Comparison of ENCODE assay signal across 8 cellular contexts in the genomic region with DNA sequence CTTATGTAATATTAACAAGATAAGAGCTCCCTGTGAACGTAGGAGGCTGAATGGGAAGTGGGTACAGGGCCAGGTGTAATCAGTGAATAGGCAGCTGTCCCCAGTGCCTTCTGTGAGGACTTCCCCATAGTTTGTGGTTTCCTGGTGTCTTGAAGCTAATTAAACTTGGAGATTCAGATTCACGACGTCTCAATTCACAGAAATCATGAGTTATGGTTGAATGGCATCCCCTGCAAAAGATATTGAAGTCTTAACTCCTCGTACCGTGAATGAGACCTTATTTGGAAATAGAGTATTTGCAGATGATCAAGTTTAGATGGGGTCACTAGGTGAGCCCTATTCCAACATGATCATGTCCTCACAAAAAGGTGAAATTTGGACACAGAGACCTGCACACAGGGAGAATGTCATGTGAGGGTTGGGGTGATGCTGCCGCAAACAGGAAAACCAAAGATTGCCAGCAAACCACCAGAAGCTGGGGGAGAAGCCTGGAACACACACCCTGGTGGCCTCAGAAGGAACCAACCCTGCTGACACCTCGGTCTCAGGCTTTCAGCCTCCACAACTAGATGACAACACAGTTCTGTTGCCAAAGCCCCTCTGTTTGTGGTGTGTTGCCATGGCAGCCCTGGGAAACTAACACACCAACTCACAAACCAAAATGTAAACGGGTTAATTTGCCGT. TPM values are rescaled to one million over a fixed set of nuclear protein-coding genes. Genes with fewer than 3 reads are reported as not detected.
A peak's percentile ranks its signal among the peaks of the same experiment; 100 is the strongest.
DNase-seq lines count a peak whose midpoint lies in the region; ATAC-seq and TF ChIP-seq lines count a peak whose summit lies in the region.

No MANE protein-coding gene starts in this region.

- CTCF ChIA-PET in PC-3 (lab: Charles Lee): interaction anchor here (0.5 kb wide), 1 partner anchor 348 kb away, joined by 3 read pairs; no protein-coding TSS in a partner anchor

- no peak for ATAC-seq in PC-3
- peak; percentile 78 to 89 (median 86) for ATAC-seq in natural killer cell

- no peaks in the 10 kb centered on the region for H3K36me3 Mint-ChIP-seq in natural killer cell

- H4K20me1 ChIP-seq in GM23248 (ENCODE audit: insufficient read depth) (no peaks in the 10 kb centered on the region), PC-3 (ENCODE audit: low read length) (no peaks in the 10 kb centered on the region)

- in situ Hi-C loops in GM23248 (cut with MboI): loop anchor here (25.0 kb wide), 1 partner anchor 196 kb away; no protein-coding TSS in a partner anchor

- H3K27ac Mint-ChIP-seq in natural killer cell: peak overlapping the region; percentile 95 to 99

- H3K4me1 ChIP-seq in GM23248 (ENCODE audit: insufficient read depth) (no peaks in the 10 kb centered on the region), PC-3 (ENCODE audit: insufficient read depth, low read length) (no peaks in the 10 kb centered on the region)

- H3K4me3 ChIP-seq in GM23248 (no peak overlapping the region), PC-3 (ENCODE audit: low read length) (no peak overlapping the region), WERI-Rb-1 (ENCODE audit: low read depth, low read length) (no peak overlapping the region)

- H3K36me3 ChIP-seq in GM23248 (ENCODE audit: low read depth) (no peaks in the 10 kb centered on the region), PC-3 (ENCODE audit: low read depth, low read length) (no peaks in the 10 kb centered on the region), WERI-Rb-1 (no peaks in the 10 kb centered on the region)

- 75 to 76% methylated on average over 9 of the region's 9 CpGs for WGBS in GM23248 (ENCODE audit: low coverage in 1 of 2, low lambda C conversion rate in 2 of 2, missing lambda C conversion rate in 2 of 2), 2 experiments

- H3K27me3 ChIP-seq in GM23248 (replicated peaks; ENCODE audit: insufficient read depth) (no peaks in the 10 kb centered on the region), PC-3 (ENCODE audit: low read length) (no peaks in the 10 kb centered on the region), WERI-Rb-1 (ENCODE audit: insufficient read depth, low read depth, severe bottlenecking) (no peaks in the 10 kb centered on the region)

- TF ChIP-seq CTCF in PC-3 (conservative IDR thresholded peaks at IDR 0.05; ENCODE audit: low read depth, low read length) (peak; percentile 33; the same call in 1 of the 2 replicates), natural killer cell (IDR thresholded peaks at IDR 0.05) (peak; percentile 47), WERI-Rb-1 (IDR thresholded peaks at IDR 0.05; ENCODE audit: low read depth, low read length) (no peak)

- H3K27me3 Mint-ChIP-seq in natural killer cell (ENCODE audit: low read depth in 2 of 2): no peaks in the 10 kb centered on the region

- H3K9me3 ChIP-seq in GM23248 (ENCODE audit: low read depth) (no peaks in the 10 kb centered on the region), PC-3 (ENCODE audit: low read length) (no peaks in the 10 kb centered on the region), WERI-Rb-1 (ENCODE audit: severe bottlenecking) (no peaks in the 10 kb centered on the region)

- H3K4me1 Mint-ChIP-seq in natural killer cell: peaks cover 67 to 76% of the 10 kb centered on the region in 2 donors

- no peaks in the 10 kb centered on the region for H3F3A ChIP-seq in GM23248 (ENCODE audit: insufficient read depth)
- H3F3A ChIP-seq in PC-3 (ENCODE audit: low read length, unreplicated experiment): no peaks in the 10 kb centered on the region

- no peak overlapping the region for H2AFZ ChIP-seq in GM23248
- no peak overlapping the region for H2AFZ ChIP-seq in PC-3 (ENCODE audit: low read length)

- POLR2A ChIA-PET in PC-3 (lab: Charles Lee; ENCODE audit: unreplicated experiment): no interaction called here

- no peaks in the 10 kb centered on the region for H3K9me2 ChIP-seq in GM23248 (ENCODE audit: insufficient read depth)
- no peaks in the 10 kb centered on the region for H3K9me2 ChIP-seq in PC-3 (replicated peaks; ENCODE audit: low read length)

- H3K4me3 Mint-ChIP-seq in natural killer cell: peak overlapping the region; percentile 80

- no peaks in the 10 kb centered on the region for H3K9me3 Mint-ChIP-seq in natural killer cell

- intact Hi-C loops in PC-3 (cut with micrococcal nuclease): no loop called here
- intact Hi-C loops in natural killer cell (cut with micrococcal nuclease): loop anchor here (1.0 kb wide), 3 partner anchors 9 to 193 kb away; no protein-coding TSS in a partner anchor

- H3K4me2 ChIP-seq in GM23248 (ENCODE audit: unreplicated experiment) (no peak overlapping the region), PC-3 (ENCODE audit: low read length) (no peak overlapping the region)

- peak; percentile 18 for DNase-seq in ELR (ENCODE audit: low read depth)
- peak; percentile 13 for DNase-seq in GM23248
- no peak for DNase-seq in PC-3
- DNase-seq in activated naive CD4-positive, alpha-beta T cell treated with anti-CD3 and anti-CD28 coated beads, Interleukin-2, amount 50 U/mL, for 16 hours: peak; percentile 65
- peak; percentile 86 for DNase-seq in natural killer cell
- no peak for DNase-seq in anterior cingulate cortex (lab: John Stamatoyannopoulos, UW)
- DNase-seq in WERI-Rb-1: no peak
- no peak for DNase-seq in islet precursor cell

- BruUV-seq in PC-3 (replicated peaks; lab: Mats Ljungman, UMichigan): no TSS peak

- H3K27ac ChIP-seq in GM23248 (no peak overlapping the region), PC-3 (ENCODE audit: low read length) (no peak overlapping the region), WERI-Rb-1 (no peak overlapping the region)

- no peaks in the 10 kb centered on the region for H3K79me2 ChIP-seq in GM23248 (ENCODE audit: insufficient read depth)
- H3K79me2 ChIP-seq in PC-3 (ENCODE audit: low read length): no peaks in the 10 kb centered on the region

- H3K9ac ChIP-seq in GM23248: no peak overlapping the region
- H3K9ac ChIP-seq in PC-3 (ENCODE audit: low read length): no peak overlapping the region

RNA-seq across cellular contexts. Expression of a gene that starts 13.2 kb away (rescaled TPM):
- 2.4 and 4.8 TPM in 2 replicates for total RNA-seq in GM23248 (2014; rRNA removed; shearing (Covaris generic))
- polyA plus RNA-seq in GM23248 (2016; fragmentation: Nextera tagmentation; extraction: Ambion mirVana): 1.3 and 1.4 TPM in 2 replicates
- 19.9 and 21.7 TPM in 2 replicates for total RNA-seq in PC-3 (2014; rRNA removed)
- 100 to 1,000 TPM; 492 to 756 (median 664) TPM for total RNA-seq in natural killer cell

Comparison
In these comparisons a context has a peak if more than half of its experiments do, and no peak if none do; other contexts are left out.
1. DNase-seq: peak in ELR (single experiment), GM23248 (single experiment), activated naive CD4-positive, alpha-beta T cell treated with anti-CD3 and anti-CD28 coated beads, Interleukin-2, amount 50 U/mL, for 16 hours (single experiment) and natural killer cell (single experiment); none in PC-3 (single experiment), anterior cingulate cortex (0 of 58), WERI-Rb-1 (single experiment) and islet precursor cell (single experiment).
2. RNA of a gene that starts 13.2 kb away (total RNA-seq): 492 to 756 TPM in natural killer cell; 19.9 to 21.7 TPM in PC-3 and 2.4 to 4.8 TPM in GM23248; every median in the first group is over 10 times any median in the second.